In genomic region chr20:32052792-32053362, GRCh38 we compare ENCODE assay signal across 10 cellular contexts. TPM values are rescaled to one million over a fixed set of nuclear protein-coding genes. Genes with fewer than 3 reads are reported as not detected.
A peak's percentile ranks its signal among the peaks of the same experiment; 100 is the strongest.
DNase-seq lines count a peak whose midpoint lies in the region; ATAC-seq and TF ChIP-seq lines count a peak whose summit lies in the region.
"Had no signal": no experiment of that assay in that cellular context is flagged by ENCODE, and none has a peak within 500 bp of the region (broad histone marks: within the 10 kb centered on the region; RNA-seq: fewer than 3 reads in every experiment).

No MANE protein-coding gene starts in this region.

- H3K36me3 ChIP-seq in GM23338 (ENCODE audit: insufficient read depth) (no peaks in the 10 kb centered on the region), Peyer's patch (no peaks in the 10 kb centered on the region)

- no peaks in the 10 kb centered on the region for H3K9me2 ChIP-seq in GM23338 (ENCODE audit: insufficient read depth)

- peaks cover 3% of the 10 kb centered on the region; the same call in 1 of the 2 replicates for H4K20me1 ChIP-seq in GM23338 (replicated peaks; ENCODE audit: insufficient read depth)

- H3K9me3 ChIP-seq in Peyer's patch, result no peaks in the 10 kb centered on the region
- H3K9me3 ChIP-seq in iPS-18c (ENCODE audit: control insufficient read depth, insufficient read depth, low read length), result no peaks in the 10 kb centered on the region

- peaks cover 39% of the 10 kb centered on the region for H3K27me3 Mint-ChIP-seq in GM23338 (ENCODE audit: insufficient read depth, low read depth, poor library complexity)
- H3K27me3 Mint-ChIP-seq in stimulated activated naive B cell treated with anti-CD40 and anti-IgM and Interleukin-4, amounts not matched to agents 10 μg/mL and 1 μg/mL and 100 μg/mL, for 72 hours, result peaks cover 5 to 8% of the 10 kb centered on the region in 2 donors
- H3K27me3 Mint-ChIP-seq in activated T-helper 2 cell treated with anti-CD3 and anti-CD28 coated beads, Interferon-gamma antibody, Interleukin-2, Interleukin-4, amounts not matched to agents 10 μg/mL and 5 μg/mL and 100 μg/mL, durations not matched to agents 14 hours and 24 hours and 36 hours (ENCODE audit: low read depth), result peaks cover 46% of the 10 kb centered on the region

- H3F3A ChIP-seq in GM23338 (replicated peaks; ENCODE audit: low read depth), result 0 out of 2 replicates have a peak, but pooled peaks cover 10% of the 10 kb centered on the region

- TF ChIP-seq POLR2A in Peyer's patch (IDR thresholded peaks at IDR 0.05), result no peak

- peak overlapping the region; percentile 99 for H2AFZ ChIP-seq in GM23338

- H3K79me2 ChIP-seq in GM23338 (replicated peaks; ENCODE audit: insufficient read depth), result no peaks in the 10 kb centered on the region

- H3K9me3 Mint-ChIP-seq in GM23338, result peaks cover 18% of the 10 kb centered on the region; the same call in 2 of the 3 replicates
- H3K9me3 Mint-ChIP-seq in stimulated activated naive B cell treated with anti-CD40 and anti-IgM and Interleukin-4, amounts not matched to agents 10 μg/mL and 1 μg/mL and 100 μg/mL, for 72 hours, result no peaks in the 10 kb centered on the region
- no peaks in the 10 kb centered on the region for H3K9me3 Mint-ChIP-seq in activated T-helper 2 cell treated with anti-CD3 and anti-CD28 coated beads, Interferon-gamma antibody, Interleukin-2, Interleukin-4, amounts not matched to agents 10 μg/mL and 5 μg/mL and 100 μg/mL, durations not matched to agents 14 hours and 24 hours and 36 hours
- H3K9me3 Mint-ChIP-seq: activated naive CD4-positive, alpha-beta T cell treated with anti-CD3 and anti-CD28 coated beads, Interleukin-2, amount 50 U/mL, for 24 hours had no signal

- no peak overlapping the region for H3K27ac Mint-ChIP-seq in GM23338
- H3K27ac Mint-ChIP-seq in stimulated activated naive B cell treated with anti-CD40 and anti-IgM and Interleukin-4, amounts not matched to agents 10 μg/mL and 1 μg/mL and 100 μg/mL, for 72 hours, result peak overlapping the region; percentile 32
- H3K27ac Mint-ChIP-seq in activated T-helper 2 cell treated with anti-CD3 and anti-CD28 coated beads, Interferon-gamma antibody, Interleukin-2, Interleukin-4, amounts not matched to agents 10 μg/mL and 5 μg/mL and 100 μg/mL, durations not matched to agents 14 hours and 24 hours and 36 hours, result no peak overlapping the region
- H3K27ac Mint-ChIP-seq: activated naive CD4-positive, alpha-beta T cell treated with anti-CD3 and anti-CD28 coated beads, Interleukin-2, amount 50 U/mL, for 24 hours had no signal

- peak; percentile 88 for DNase-seq in GM23338 (ENCODE audit: low spot score)
- DNase-seq in Peyer's patch, result peak in 2 of 3 donors; percentile 60 to 76
- peak; percentile 22 for DNase-seq in stimulated activated naive B cell treated with anti-CD40 and anti-IgM and Interleukin-4, amounts not matched to agents 10 μg/mL and 1 μg/mL and 100 μg/mL, for 72 hours
- no peak for DNase-seq in cerebellum (ENCODE audit: low spot score)
- no peak for DNase-seq in activated T-helper 2 cell treated with anti-CD3 and anti-CD28 coated beads, Interferon-gamma antibody, Interleukin-2, Interleukin-4, amounts not matched to agents 10 μg/mL and 5 μg/mL and 100 μg/mL, durations not matched to agents 14 hours and 24 hours and 36 hours (ENCODE audit: low spot score)

- H3K4me3 Mint-ChIP-seq in GM23338, result peak overlapping the region; percentile 84
- H3K4me3 Mint-ChIP-seq in stimulated activated naive B cell treated with anti-CD40 and anti-IgM and Interleukin-4, amounts not matched to agents 10 μg/mL and 1 μg/mL and 100 μg/mL, for 72 hours, result peak overlapping the region; percentile 85 to 89
- H3K4me3 Mint-ChIP-seq in activated T-helper 2 cell treated with anti-CD3 and anti-CD28 coated beads, Interferon-gamma antibody, Interleukin-2, Interleukin-4, amounts not matched to agents 10 μg/mL and 5 μg/mL and 100 μg/mL, durations not matched to agents 14 hours and 24 hours and 36 hours (ENCODE audit: low read depth), result no peak overlapping the region

- H3K27ac ChIP-seq in GM23338 (ENCODE audit: low read depth) (no peak overlapping the region), Peyer's patch (peak overlapping the region in 3 of 4 donors; percentile 16 to 73 (median 61))

- ATAC-seq in GM23338 (peak; percentile 79), HG03159 (IDR thresholded peaks at IDR 0.05; ENCODE audit: unreplicated experiment) (no peak), HG03039 (IDR thresholded peaks at IDR 0.05; ENCODE audit: unreplicated experiment) (no peak)
- peak; percentile 65 to 71 for ATAC-seq in stimulated activated naive B cell treated with anti-CD40 and anti-IgM and Interleukin-4, amounts not matched to agents 10 μg/mL and 1 μg/mL and 100 μg/mL, for 72 hours (replicated peaks)

- intact Hi-C loops in activated T-helper 2 cell treated with anti-CD3 and anti-CD28 coated beads, Interferon-gamma antibody, Interleukin-2, Interleukin-4, amounts not matched to agents 10 μg/mL and 5 μg/mL and 100 μg/mL, durations not matched to agents 14 hours and 24 hours and 36 hours (cut with micrococcal nuclease), result no loop called here

- H3K4me2 ChIP-seq in GM23338, result peak overlapping the region; percentile 98

- peaks cover 17% of the 10 kb centered on the region; the same call in 2 of the 3 replicates for H3K4me1 Mint-ChIP-seq in GM23338
- peaks cover 20 to 55% of the 10 kb centered on the region in 2 donors for H3K4me1 Mint-ChIP-seq in stimulated activated naive B cell treated with anti-CD40 and anti-IgM and Interleukin-4, amounts not matched to agents 10 μg/mL and 1 μg/mL and 100 μg/mL, for 72 hours
- H3K4me1 Mint-ChIP-seq in activated T-helper 2 cell treated with anti-CD3 and anti-CD28 coated beads, Interferon-gamma antibody, Interleukin-2, Interleukin-4, amounts not matched to agents 10 μg/mL and 5 μg/mL and 100 μg/mL, durations not matched to agents 14 hours and 24 hours and 36 hours (ENCODE audit: low read depth), result peaks cover 12% of the 10 kb centered on the region

- H3K4me3 ChIP-seq in GM23338 (peak overlapping the region; percentile 83), Peyer's patch (peak overlapping the region; percentile 33 to 50 (median 46)), iPS-18c (ENCODE audit: insufficient read depth, low read depth, low read length) (peak overlapping the region; percentile 78)

- no peak for TF ChIP-seq CTCF in GM23338 (conservative IDR thresholded peaks at IDR 0.05; ENCODE audit: low read depth in 2 of 2)
- no peak for TF ChIP-seq CTCF in Peyer's patch (IDR thresholded peaks at IDR 0.05)

- H3K27me3 ChIP-seq in GM23338 (ENCODE audit: insufficient read depth) (peaks cover 58% of the 10 kb centered on the region), Peyer's patch (peaks cover 0 to 12% of the 10 kb centered on the region in 2 donors)

- no peaks in the 10 kb centered on the region for H3K36me3 Mint-ChIP-seq in GM23338 (ENCODE audit: low read depth)
- H3K36me3 Mint-ChIP-seq in stimulated activated naive B cell treated with anti-CD40 and anti-IgM and Interleukin-4, amounts not matched to agents 10 μg/mL and 1 μg/mL and 100 μg/mL, for 72 hours, result peaks cover 0 to 2% of the 10 kb centered on the region in 2 donors
- no peaks in the 10 kb centered on the region for H3K36me3 Mint-ChIP-seq in activated T-helper 2 cell treated with anti-CD3 and anti-CD28 coated beads, Interferon-gamma antibody, Interleukin-2, Interleukin-4, amounts not matched to agents 10 μg/mL and 5 μg/mL and 100 μg/mL, durations not matched to agents 14 hours and 24 hours and 36 hours (ENCODE audit: low read depth)
- H3K36me3 Mint-ChIP-seq: activated naive CD4-positive, alpha-beta T cell treated with anti-CD3 and anti-CD28 coated beads, Interleukin-2, amount 50 U/mL, for 24 hours had no signal

- peaks cover 18% of the 10 kb centered on the region for H3K4me1 ChIP-seq in GM23338 (ENCODE audit: insufficient read depth)
- peaks cover 0 to 17% (median 4%) of the 10 kb centered on the region in 4 donors for H3K4me1 ChIP-seq in Peyer's patch

TF ChIP-seq in GM23338, 12 proteins besides CTCF, POLR2A, EP300 and RAD21 (continues in another document):
- TF ChIP-seq, protein P1, sequence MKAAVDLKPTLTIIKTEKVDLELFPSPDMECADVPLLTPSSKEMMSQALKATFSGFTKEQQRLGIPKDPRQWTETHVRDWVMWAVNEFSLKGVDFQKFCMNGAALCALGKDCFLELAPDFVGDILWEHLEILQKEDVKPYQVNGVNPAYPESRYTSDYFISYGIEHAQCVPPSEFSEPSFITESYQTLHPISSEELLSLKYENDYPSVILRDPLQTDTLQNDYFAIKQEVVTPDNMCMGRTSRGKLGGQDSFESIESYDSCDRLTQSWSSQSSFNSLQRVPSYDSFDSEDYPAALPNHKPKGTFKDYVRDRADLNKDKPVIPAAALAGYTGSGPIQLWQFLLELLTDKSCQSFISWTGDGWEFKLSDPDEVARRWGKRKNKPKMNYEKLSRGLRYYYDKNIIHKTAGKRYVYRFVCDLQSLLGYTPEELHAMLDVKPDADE (IDR thresholded peaks at IDR 0.05), result no peak
- TF ChIP-seq CREB1 (CRISPR knock-in tag; IDR thresholded peaks at IDR 0.05; ENCODE audit: low read depth), result peak; percentile 78

RNA-seq across cellular contexts. Expression of gene HCK, which starts 0.8 kb away (rescaled TPM):
- 0.97 and 1.2 TPM in 2 replicates for total RNA-seq in GM23338 (2014; rRNA removed; shearing (Covaris generic))
- polyA plus RNA-seq in GM23338 (2016; fragmentation: Nextera tagmentation; extraction: Ambion mirVana), result 0.43 TPM in 1 of 2 replicates, not detected in the other
- 10 to 100 TPM in 3 of 4 donors, 1 to 10 TPM in 1; 8.0 to 56.1 (median 10.5) TPM for total RNA-seq in Peyer's patch
- 2.6 TPM for total RNA-seq in cerebellum
- total RNA-seq in activated T-helper 2 cell treated with anti-CD3 and anti-CD28 coated beads, Interferon-gamma antibody, Interleukin-2, Interleukin-4, amounts not matched to agents 10 μg/mL and 5 μg/mL and 100 μg/mL, durations not matched to agents 14 hours and 24 hours and 36 hours, result not detected in 2 replicates
- total RNA-seq: fibroblast of villous mesenchyme had no signal

RNA-seq across cellular contexts. Expression of gene CCM2L, which starts 42.6 kb away (rescaled TPM):
- total RNA-seq in GM23338 (2014; rRNA removed; shearing (Covaris generic)), result 9.6 and 13.3 TPM in 2 replicates
- 4.9 and 6.4 TPM in 2 replicates for polyA plus RNA-seq in GM23338 (2016; fragmentation: Nextera tagmentation; extraction: Ambion mirVana)
- total RNA-seq in Peyer's patch (1 to 10 TPM in 3 of 4 donors, under 1 TPM in 1; 0.88 to 8.3 (median 3.9) TPM), cerebellum (4.8 TPM)
- not detected in 2 replicates for total RNA-seq in activated T-helper 2 cell treated with anti-CD3 and anti-CD28 coated beads, Interferon-gamma antibody, Interleukin-2, Interleukin-4, amounts not matched to agents 10 μg/mL and 5 μg/mL and 100 μg/mL, durations not matched to agents 14 hours and 24 hours and 36 hours
- total RNA-seq: fibroblast of villous mesenchyme had no signal

RNA-seq across cellular contexts. Expression of gene TM9SF4, which starts 56.6 kb away (rescaled TPM):
- 47.5 and 52.6 TPM in 2 replicates for total RNA-seq in GM23338 (2014; rRNA removed; shearing (Covaris generic))
- polyA plus RNA-seq in GM23338 (2016; fragmentation: Nextera tagmentation; extraction: Ambion mirVana), result 20.3 and 20.4 TPM in 2 replicates
- total RNA-seq in Peyer's patch (10 to 100 TPM; 28.9 to 59.5 (median 45.5) TPM), cerebellum (21.9 TPM)
- total RNA-seq in activated T-helper 2 cell treated with anti-CD3 and anti-CD28 coated beads, Interferon-gamma antibody, Interleukin-2, Interleukin-4, amounts not matched to agents 10 μg/mL and 5 μg/mL and 100 μg/mL, durations not matched to agents 14 hours and 24 hours and 36 hours, result 47.7 and 49.2 TPM in 2 replicates

Comparison
In these comparisons a context has a peak if more than half of its experiments do, and no peak if none do; other contexts are left out.
1. ATAC-seq: peak in GM23338 (single experiment) and stimulated activated naive B cell treated with anti-CD40 and anti-IgM and Interleukin-4, amounts not matched to agents 10 μg/mL and 1 μg/mL and 100 μg/mL, for 72 hours (2 of 2); none in HG03159 (single experiment) and HG03039 (single experiment).
2. DNase-seq: peak in GM23338 (single experiment), Peyer's patch (2 of 3) and stimulated activated naive B cell treated with anti-CD40 and anti-IgM and Interleukin-4, amounts not matched to agents 10 μg/mL and 1 μg/mL and 100 μg/mL, for 72 hours (single experiment); none in cerebellum (single experiment) and activated T-helper 2 cell treated with anti-CD3 and anti-CD28 coated beads, Interferon-gamma antibody, Interleukin-2, Interleukin-4, amounts not matched to agents 10 μg/mL and 5 μg/mL and 100 μg/mL, durations not matched to agents 14 hours and 24 hours and 36 hours (single experiment).
3. Peak in every context shown above with its lines, with median percentiles within 50 percentile points of each other: H3K4me3 ChIP-seq.